In the genomic region with DNA sequence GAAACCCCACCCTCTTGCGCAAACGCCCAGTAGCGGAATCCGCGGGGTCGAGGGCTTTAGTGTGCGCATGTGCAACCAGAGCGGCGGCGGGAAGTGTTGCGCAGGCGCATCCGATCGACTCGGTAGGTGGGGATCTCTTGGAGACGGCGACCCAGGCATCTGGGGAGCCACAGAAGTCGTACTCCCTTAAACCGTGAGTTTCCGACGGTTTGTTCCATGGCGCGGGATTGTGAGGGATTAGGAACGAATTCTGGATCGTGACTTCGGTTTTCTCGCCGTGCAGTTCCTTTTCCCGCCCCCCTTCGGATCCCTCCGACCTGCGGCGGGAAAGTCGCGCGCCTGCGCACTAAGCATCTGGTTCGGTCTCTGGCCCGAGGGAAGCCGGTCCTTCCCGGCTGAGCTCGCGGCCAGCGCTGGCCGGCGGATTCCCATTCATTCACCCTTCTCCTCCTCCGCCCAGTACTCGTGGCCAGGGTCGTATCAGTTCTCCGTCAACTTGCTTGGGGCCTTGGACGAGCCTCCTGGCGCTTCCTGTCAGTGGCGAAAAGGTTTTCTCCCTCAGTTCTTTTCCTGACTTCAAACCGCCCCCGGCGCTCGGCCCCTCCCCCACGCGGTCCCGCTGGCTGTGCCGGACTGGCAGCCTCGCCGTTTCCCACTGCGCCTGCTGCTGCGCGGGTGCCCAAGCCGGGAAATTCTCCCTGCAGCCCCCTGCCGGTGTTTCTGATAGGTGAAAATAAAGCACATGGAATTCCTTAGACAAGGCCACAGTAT, we compare ENCODE assay signal across 8 cellular contexts. TPM values are rescaled to one million over a fixed set of nuclear protein-coding genes. Genes with fewer than 3 reads are reported as not detected.
A peak's percentile ranks its signal among the peaks of the same experiment; 100 is the strongest.
DNase-seq lines count a peak whose midpoint lies in the region; ATAC-seq and TF ChIP-seq lines count a peak whose summit lies in the region.

A gene (plus strand): TSS at position 96 of the 771 bp plus-strand sequence. CDS start 866 bp downstream, outside the sequence.

- no peaks in the 10 kb centered on the region for H3K9me3 ChIP-seq in liver (ENCODE audit: control insufficient read depth in 4 of 4, low read length in 3 of 4)

- TF ChIP-seq CTCF in CD14-positive monocyte (IDR thresholded peaks at IDR 0.05): no peak
- peak; percentile 20 for TF ChIP-seq CTCF in liver (IDR thresholded peaks at IDR 0.05; ENCODE audit: low read depth, low read length, missing input control)

- TF ChIP-seq RAD21 in liver (IDR thresholded peaks at IDR 0.05): peak in 1 of 2 donors; percentile 40

- H3K4me3 ChIP-seq in liver (ENCODE audit: low read depth in 1 of 3, low read length in 3 of 3): peak within 1 kb of the TSS; percentile 59 to 100 (median 96)

- H3K36me3 ChIP-seq in liver (ENCODE audit: control insufficient read depth in 4 of 4, insufficient read depth in 3 of 4, low read depth in 1 of 4, low read length in 3 of 4): no peaks in the 10 kb centered on the region

- H3K4me1 Mint-ChIP-seq in CD14-positive monocyte: peaks cover 29% of the 10 kb centered on the region

- intact Hi-C loops in CD14-positive monocyte (cut with micrococcal nuclease): no loop called here

- H3K27me3 Mint-ChIP-seq in CD14-positive monocyte (ENCODE audit: low read depth in 3 of 3): no peaks in the 10 kb centered on the region

- no peak within 1 kb of the TSS for H3K4me3 Mint-ChIP-seq in CD14-positive monocyte

- DNase-seq in CD14-positive monocyte (ENCODE audit: low spot score) (peak; percentile 58), NCI-H524 treated with DMSO at 0.1 percent for 48 hours (lab: John Stamatoyannopoulos, UW) (peak; percentile 62), dermis microvascular lymphatic vessel endothelial cell (ENCODE audit: low read depth in 2 of 2) (peak; percentile 66 to 91)
- DNase-seq in activated CD4-positive, alpha-beta T cell treated with anti-CD3 and anti-CD28 coated beads, Interleukin-2, amount 50 U/mL, for 24 hours (ENCODE audit: low read depth in 1 of 2, low spot score in 1 of 2): peak; percentile 77 to 86
- peak; percentile 88 for DNase-seq in stimulated activated CD4-positive, alpha-beta T cell treated with anti-CD3 and anti-CD28 coated beads, Interleukin-4, amount 100 ng/mL, for 1 hour

- peak within 1 kb of the TSS; percentile 59 to 76 for H3K9ac ChIP-seq in liver (ENCODE audit: low read depth in 1 of 2, low read length in 2 of 2)

- H3K27ac ChIP-seq in liver (ENCODE audit: low read depth in 1 of 2, low read length in 2 of 2): peak within 1 kb of the TSS; percentile 82 to 90

- H3K27me3 ChIP-seq in liver (ENCODE audit: control insufficient read depth in 4 of 4, insufficient read depth in 4 of 4, low read length in 3 of 4): no peaks in the 10 kb centered on the region

- H3K9me3 Mint-ChIP-seq in CD14-positive monocyte: no peaks in the 10 kb centered on the region

- peaks cover 0 to 1% of the 10 kb centered on the region in 2 donors for H3K36me3 Mint-ChIP-seq in CD14-positive monocyte

- H3K27ac Mint-ChIP-seq in CD14-positive monocyte: peak within 1 kb of the TSS in 1 of 7 donors; percentile 68

- under 1% methylated on average over 68 of the region's 68 CpGs for WGBS in liver

- peak; percentile 90 for ATAC-seq in GM19324 (IDR thresholded peaks at IDR 0.05; ENCODE audit: low FRiP score, unreplicated experiment)
- peak; percentile 78 for ATAC-seq in HG03460 (IDR thresholded peaks at IDR 0.05; ENCODE audit: unreplicated experiment)

- peaks cover 0 to 12% (median 8%) of the 10 kb centered on the region in 4 donors for H3K4me1 ChIP-seq in liver (ENCODE audit: control insufficient read depth in 4 of 4, insufficient read depth in 4 of 4, low read length in 3 of 4)

TF ChIP-seq in liver, 16 proteins besides CTCF, POLR2A, EP300 and RAD21:
- no peak for TF ChIP-seq SP1 (IDR thresholded peaks at IDR 0.05)
- TF ChIP-seq, protein P1, sequence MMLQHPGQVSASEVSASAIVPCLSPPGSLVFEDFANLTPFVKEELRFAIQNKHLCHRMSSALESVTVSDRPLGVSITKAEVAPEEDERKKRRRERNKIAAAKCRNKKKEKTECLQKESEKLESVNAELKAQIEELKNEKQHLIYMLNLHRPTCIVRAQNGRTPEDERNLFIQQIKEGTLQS (IDR thresholded peaks at IDR 0.05): no peak
- peak in 1 of 2 donors; percentile 18 for TF ChIP-seq HNF4A (conservative IDR thresholded peaks at IDR 0.05)
- TF ChIP-seq, protein P2, sequence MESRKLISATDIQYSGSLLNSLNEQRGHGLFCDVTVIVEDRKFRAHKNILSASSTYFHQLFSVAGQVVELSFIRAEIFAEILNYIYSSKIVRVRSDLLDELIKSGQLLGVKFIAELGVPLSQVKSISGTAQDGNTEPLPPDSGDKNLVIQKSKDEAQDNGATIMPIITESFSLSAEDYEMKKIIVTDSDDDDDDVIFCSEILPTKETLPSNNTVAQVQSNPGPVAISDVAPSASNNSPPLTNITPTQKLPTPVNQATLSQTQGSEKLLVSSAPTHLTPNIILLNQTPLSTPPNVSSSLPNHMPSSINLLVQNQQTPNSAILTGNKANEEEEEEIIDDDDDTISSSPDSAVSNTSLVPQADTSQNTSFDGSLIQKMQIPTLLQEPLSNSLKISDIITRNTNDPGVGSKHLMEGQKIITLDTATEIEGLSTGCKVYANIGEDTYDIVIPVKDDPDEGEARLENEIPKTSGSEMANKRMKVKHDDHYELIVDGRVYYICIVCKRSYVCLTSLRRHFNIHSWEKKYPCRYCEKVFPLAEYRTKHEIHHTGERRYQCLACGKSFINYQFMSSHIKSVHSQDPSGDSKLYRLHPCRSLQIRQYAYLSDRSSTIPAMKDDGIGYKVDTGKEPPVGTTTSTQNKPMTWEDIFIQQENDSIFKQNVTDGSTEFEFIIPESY (IDR thresholded peaks at IDR 0.05): peak; percentile 68
- TF ChIP-seq, protein P3, sequence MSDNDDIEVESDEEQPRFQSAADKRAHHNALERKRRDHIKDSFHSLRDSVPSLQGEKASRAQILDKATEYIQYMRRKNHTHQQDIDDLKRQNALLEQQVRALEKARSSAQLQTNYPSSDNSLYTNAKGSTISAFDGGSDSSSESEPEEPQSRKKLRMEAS (IDR thresholded peaks at IDR 0.05): peak; percentile 19
- TF ChIP-seq, protein P4, sequence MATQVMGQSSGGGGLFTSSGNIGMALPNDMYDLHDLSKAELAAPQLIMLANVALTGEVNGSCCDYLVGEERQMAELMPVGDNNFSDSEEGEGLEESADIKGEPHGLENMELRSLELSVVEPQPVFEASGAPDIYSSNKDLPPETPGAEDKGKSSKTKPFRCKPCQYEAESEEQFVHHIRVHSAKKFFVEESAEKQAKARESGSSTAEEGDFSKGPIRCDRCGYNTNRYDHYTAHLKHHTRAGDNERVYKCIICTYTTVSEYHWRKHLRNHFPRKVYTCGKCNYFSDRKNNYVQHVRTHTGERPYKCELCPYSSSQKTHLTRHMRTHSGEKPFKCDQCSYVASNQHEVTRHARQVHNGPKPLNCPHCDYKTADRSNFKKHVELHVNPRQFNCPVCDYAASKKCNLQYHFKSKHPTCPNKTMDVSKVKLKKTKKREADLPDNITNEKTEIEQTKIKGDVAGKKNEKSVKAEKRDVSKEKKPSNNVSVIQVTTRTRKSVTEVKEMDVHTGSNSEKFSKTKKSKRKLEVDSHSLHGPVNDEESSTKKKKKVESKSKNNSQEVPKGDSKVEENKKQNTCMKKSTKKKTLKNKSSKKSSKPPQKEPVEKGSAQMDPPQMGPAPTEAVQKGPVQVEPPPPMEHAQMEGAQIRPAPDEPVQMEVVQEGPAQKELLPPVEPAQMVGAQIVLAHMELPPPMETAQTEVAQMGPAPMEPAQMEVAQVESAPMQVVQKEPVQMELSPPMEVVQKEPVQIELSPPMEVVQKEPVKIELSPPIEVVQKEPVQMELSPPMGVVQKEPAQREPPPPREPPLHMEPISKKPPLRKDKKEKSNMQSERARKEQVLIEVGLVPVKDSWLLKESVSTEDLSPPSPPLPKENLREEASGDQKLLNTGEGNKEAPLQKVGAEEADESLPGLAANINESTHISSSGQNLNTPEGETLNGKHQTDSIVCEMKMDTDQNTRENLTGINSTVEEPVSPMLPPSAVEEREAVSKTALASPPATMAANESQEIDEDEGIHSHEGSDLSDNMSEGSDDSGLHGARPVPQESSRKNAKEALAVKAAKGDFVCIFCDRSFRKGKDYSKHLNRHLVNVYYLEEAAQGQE (IDR thresholded peaks at IDR 0.05): peak; percentile 20
- peak; percentile 55 for TF ChIP-seq YY1 (IDR thresholded peaks at IDR 0.05)

RNA-seq across cellular contexts. Expression of the gene that starts here (rescaled TPM):
- 1 to 10 TPM; 1.5 TPM for polyA plus RNA-seq in CD14-positive monocyte
- 2.4 and 4.5 TPM in 2 replicates for total RNA-seq in dermis microvascular lymphatic vessel endothelial cell
- 10 to 100 TPM in 1 of 2 donors, under 1 TPM in 1; 0.59 to 15.0 TPM for total RNA-seq in liver
- under 1 TPM; 0.43 to 0.63 TPM for polyA plus RNA-seq in liver

Comparison
In these comparisons a context has a peak if more than half of its experiments do, and no peak if none do; other contexts are left out.
1. Peak in every context shown above with its lines: DNase-seq, ATAC-seq, H3K4me3 ChIP-seq and H3K27ac ChIP-seq.